Comparison of ENCODE assay signal across 8 cellular contexts in the genomic region with DNA sequence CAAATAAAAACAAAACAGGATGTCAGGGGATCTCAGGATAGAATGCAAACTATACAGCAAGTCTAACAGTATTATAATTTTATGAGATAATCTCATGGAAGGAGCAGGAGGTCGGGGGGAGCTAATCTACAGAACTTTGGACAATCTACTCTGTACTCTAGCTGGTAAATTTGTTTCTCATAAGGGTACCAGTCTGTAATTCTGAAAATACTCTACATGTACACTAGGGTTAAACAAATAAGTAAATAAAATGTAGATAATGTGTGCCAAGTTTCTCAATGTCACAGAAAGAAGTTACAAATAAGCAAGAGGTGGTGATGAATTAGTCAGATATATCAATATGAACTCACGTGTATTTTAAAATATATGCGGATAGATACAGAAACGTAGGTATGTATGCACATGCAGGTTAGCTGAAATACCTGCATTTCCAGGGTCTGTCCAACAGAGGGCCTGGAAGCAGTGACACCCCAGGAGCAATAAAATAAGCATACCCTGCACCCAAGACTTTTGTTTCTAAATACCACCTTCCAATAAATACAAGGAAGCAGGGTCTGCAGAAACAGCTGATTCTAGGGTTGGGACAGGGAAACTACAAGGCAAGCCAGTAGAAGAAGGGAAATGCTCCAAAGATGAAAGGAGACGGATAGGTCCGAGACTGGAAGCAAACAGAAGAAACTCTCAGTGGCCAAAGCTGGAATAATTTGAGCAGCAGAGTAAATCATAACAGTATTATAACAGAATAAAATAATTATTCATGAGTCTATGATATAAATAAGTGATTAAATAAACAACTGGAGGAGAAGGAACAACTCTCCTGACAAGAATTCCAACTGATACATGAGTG. TPM values are rescaled to one million over a fixed set of nuclear protein-coding genes. Genes with fewer than 3 reads are reported as not detected.
DNase-seq lines count a peak whose midpoint lies in the region; ATAC-seq and TF ChIP-seq lines count a peak whose summit lies in the region.

No MANE protein-coding gene starts in this region.

- peak overlapping the region in 5 of 10 donors; percentile 3 to 48 (median 23) for H3K27ac Mint-ChIP-seq in naive thymus-derived CD8-positive, alpha-beta T cell

- intact Hi-C loops in vagina (cut with DNase I): no loop called here

- H3K4me3 Mint-ChIP-seq in naive thymus-derived CD8-positive, alpha-beta T cell: no peak overlapping the region

- no peaks in the 10 kb centered on the region for H3K36me3 ChIP-seq in vagina

- no peak for TF ChIP-seq POLR2A in vagina (IDR thresholded peaks at IDR 0.05)

- H3K36me3 Mint-ChIP-seq in naive thymus-derived CD8-positive, alpha-beta T cell: no peaks in the 10 kb centered on the region

- H3K4me3 ChIP-seq in vagina: no peak overlapping the region

- no peaks in the 10 kb centered on the region for H3K27me3 Mint-ChIP-seq in naive thymus-derived CD8-positive, alpha-beta T cell

- H3K4me1 Mint-ChIP-seq in naive thymus-derived CD8-positive, alpha-beta T cell: peaks cover 5 to 12% (median 10%) of the 10 kb centered on the region in 4 donors

- no peaks in the 10 kb centered on the region for H3K9me3 ChIP-seq in vagina

- TF ChIP-seq CTCF in C4-2B (conservative IDR thresholded peaks at IDR 0.05) (peak; percentile 90), vagina (IDR thresholded peaks at IDR 0.05) (peak in 2 of 3 experiments; percentile 10 to 53)

- DNase-seq in activated CD4-positive, CD25-positive, alpha-beta regulatory T cell treated with anti-CD3 and anti-CD28 coated beads, Interleukin-2, amount 50 U/mL, for 16 hours (ENCODE audit: low read depth, low spot score): peak; percentile 8
- DNase-seq in dermis blood vessel endothelial cell (peak; percentile 70), vagina (ENCODE audit: extremely low spot score in 2 of 2) (no peak), ureter (ENCODE audit: low spot score) (no peak)
- DNase-seq in naive thymus-derived CD8-positive, alpha-beta T cell: peak; percentile 10 to 80 (median 58)

- no peaks in the 10 kb centered on the region for H3K4me1 ChIP-seq in vagina

- POLR2A ChIA-PET in naive thymus-derived CD8-positive, alpha-beta T cell (lab: Charles Lee): interaction anchor here (0.8 to 1.5 kb wide), 3 partner anchors 9 to 85 kb away, joined by 3 to 5 read pairs (median 5); partner anchors contain the start of gene EZH2

- ATAC-seq in GM19025 (IDR thresholded peaks at IDR 0.05; ENCODE audit: low read depth, unreplicated experiment) (peak; percentile 43), HG03520 (IDR thresholded peaks at IDR 0.05; ENCODE audit: unreplicated experiment) (peak; percentile 67)
- ATAC-seq in naive thymus-derived CD8-positive, alpha-beta T cell: peak; percentile 90 to 98

- H3K27me3 ChIP-seq in vagina: no peaks in the 10 kb centered on the region

- H3K27ac ChIP-seq in C4-2B: no peak overlapping the region
- H3K27ac ChIP-seq in vagina: no peak overlapping the region

- no peaks in the 10 kb centered on the region for H3K9me3 Mint-ChIP-seq in naive thymus-derived CD8-positive, alpha-beta T cell

RNA-seq across cellular contexts. Expression of gene EZH2, which starts 27.8 kb away (rescaled TPM):
- total RNA-seq in dermis blood vessel endothelial cell (14.0 and 18.1 TPM in 2 replicates), vagina (7.9 TPM), ureter (3.6 TPM)
- total RNA-seq in naive thymus-derived CD8-positive, alpha-beta T cell: 1 to 10 TPM; 9.2 to 9.8 TPM
- 1 to 10 TPM; 1.1 to 2.8 (median 1.3) TPM for polyA plus RNA-seq in naive thymus-derived CD8-positive, alpha-beta T cell

Comparison
In these comparisons a context has a peak if more than half of its experiments do, and no peak if none do; other contexts are left out.
1. ATAC-seq: peak in every context shown above with its lines; median percentile 94 in naive thymus-derived CD8-positive, alpha-beta T cell; 67 in HG03520; 43 in GM19025.
2. DNase-seq: peak in activated CD4-positive, CD25-positive, alpha-beta regulatory T cell treated with anti-CD3 and anti-CD28 coated beads, Interleukin-2, amount 50 U/mL, for 16 hours (single experiment), dermis blood vessel endothelial cell (single experiment) and naive thymus-derived CD8-positive, alpha-beta T cell (10 of 10); none in vagina (0 of 2) and ureter (single experiment).